ENCODE assay signal across 29 cellular contexts in genomic region chr18:6614952-6615351, GRCh38.
A peak's percentile ranks its signal among the peaks of the same experiment; 100 is the strongest.
DNase-seq lines count a peak whose midpoint lies in the region; ATAC-seq, FAIRE-seq and TF ChIP-seq lines count a peak whose summit lies in the region.
"Had no signal": no experiment of that assay in that cellular context is flagged by ENCODE, and none has a peak within 500 bp of the region (broad histone marks: within the 10 kb centered on the region; RNA-seq: fewer than 3 reads in every experiment).

No MANE protein-coding gene starts in this region.

- POLR2A ChIA-PET in RWPE1 (lab: Yijun Ruan, JAX; ENCODE audit: low non-redundant PET): no interaction called here

- peaks cover 10% of the 10 kb centered on the region for H3K9me3 Mint-ChIP-seq in osteocyte (ENCODE audit: unreplicated experiment)
- H3K9me3 Mint-ChIP-seq in mesothelial cell of epicardium: peaks cover 34% of the 10 kb centered on the region

- TF ChIP-seq CTCF in RWPE1 (conservative IDR thresholded peaks at IDR 0.05; ENCODE audit: low read depth) (no peak), bronchial epithelial cell (IDR thresholded peaks at IDR 0.05; ENCODE audit: insufficient read depth, low read length, severe bottlenecking) (no peak), osteocyte (IDR thresholded peaks at IDR 0.05) (no peak), mesothelial cell of epicardium (IDR thresholded peaks at IDR 0.05; ENCODE audit: unreplicated experiment) (no peak), dorsolateral prefrontal cortex (IDR thresholded peaks at IDR 0.05 in 54 of 56, conservative IDR thresholded peaks at IDR 0.05 in 2 of 56; ENCODE audit: low read depth in 1 of 56, partially characterized antibody in 56 of 56) (no peak)

- DNase-seq in ELR (ENCODE audit: low read depth) (peak; percentile 6), RWPE1 (ENCODE audit: low spot score) (peak; percentile 16), bronchial epithelial cell (ENCODE audit: low read depth) (peak; percentile 46), osteocyte (ENCODE audit: extremely low spot score, unreplicated experiment) (no peak), mesothelial cell of epicardium (ENCODE audit: low spot score in 2 of 2, unreplicated experiment in 2 of 2) (no peak), dorsolateral prefrontal cortex (no peak)
- DNase-seq: AML-193; CD4-positive, alpha-beta T cell; COR-L47; DMS53; GF-D8; Karpas-422; NCI-H1105 treated with DMSO at 0.1 percent for 48 hours; NCI-H146; NCI-H2029; NCI-H446; NCI-H524 treated with DMSO at 0.1 percent for 48 hours; NCI-H82; NK-92 treated with Interleukin-12 subunit alpha and Interleukin-12 subunit beta, amount 100 ng/mL, for 24 hours; PC-9; RPMI8226; SIG-M5 had no signal

- H3K4me1 Mint-ChIP-seq in osteocyte (ENCODE audit: unreplicated experiment) (peaks cover 23% of the 10 kb centered on the region), mesothelial cell of epicardium (peaks cover 19% of the 10 kb centered on the region)

- CTCF ChIA-PET in RWPE1 (lab: Yijun Ruan, JAX): no interaction called here

- H3K4me3 ChIP-seq in bronchial epithelial cell (ENCODE audit: low read depth, low read length) (no peak overlapping the region), dorsolateral prefrontal cortex (no peak overlapping the region)
- H3K4me3 ChIP-seq: A549; BLaER1 treated with 17β-estradiol and CSF1 and Interleukin-3, amounts not matched to agents 10 nM and 100 nM; PC-9 had no signal

- FAIRE-seq in bronchial epithelial cell (lab: Jason Lieb, UNC): no peak
- FAIRE-seq: A549, GM12891, GM19239 had no signal

- H3K27me3 Mint-ChIP-seq in osteocyte (ENCODE audit: unreplicated experiment) (no peaks in the 10 kb centered on the region), mesothelial cell of epicardium (ENCODE audit: low read depth) (no peaks in the 10 kb centered on the region)
- H3K27me3 Mint-ChIP-seq: CD4-positive, alpha-beta T cell had no signal

- H3K4me3 Mint-ChIP-seq in osteocyte (ENCODE audit: unreplicated experiment) (no peak overlapping the region), mesothelial cell of epicardium (no peak overlapping the region)
- H3K4me3 Mint-ChIP-seq: CD4-positive, alpha-beta T cell had no signal

- no peaks in the 10 kb centered on the region for H3K36me3 ChIP-seq in bronchial epithelial cell (ENCODE audit: control insufficient read depth, insufficient read depth, low read length)
- H3K36me3 ChIP-seq: BLaER1 treated with 17β-estradiol and CSF1 and Interleukin-3, amounts not matched to agents 10 nM and 100 nM had no signal

- H3K36me3 Mint-ChIP-seq in osteocyte (ENCODE audit: unreplicated experiment) (peaks cover 3% of the 10 kb centered on the region), mesothelial cell of epicardium (peaks cover 12% of the 10 kb centered on the region)

- intact Hi-C loops in dorsolateral prefrontal cortex (cut with DNase I): no loop called here

- no peak for ATAC-seq in HG03175 (IDR thresholded peaks at IDR 0.05; ENCODE audit: unreplicated experiment)
- ATAC-seq: A549, HCT116, SK-N-SH treated with all-trans-retinoic acid at 6 μM for 48 hours had no signal

- H3K27ac ChIP-seq in RWPE1 (no peak overlapping the region), dorsolateral prefrontal cortex (no peak overlapping the region)
- H3K27ac ChIP-seq: A549; BLaER1 treated with 17β-estradiol and CSF1 and Interleukin-3, amounts not matched to agents 10 nM and 100 nM; PC-9 had no signal

- H3K27ac Mint-ChIP-seq in osteocyte (ENCODE audit: unreplicated experiment) (peak overlapping the region; percentile 20), mesothelial cell of epicardium (no peak overlapping the region)
- H3K27ac Mint-ChIP-seq: CD4-positive, alpha-beta T cell had no signal

- H3K27me3 ChIP-seq in bronchial epithelial cell (ENCODE audit: control insufficient read depth, insufficient read depth, low read length) (no peaks in the 10 kb centered on the region), dorsolateral prefrontal cortex (peaks cover 0 to 7% (median 0%) of the 10 kb centered on the region in 45 donors)
- H3K27me3 ChIP-seq: BLaER1 treated with 17β-estradiol and CSF1 and Interleukin-3, amounts not matched to agents 10 nM and 100 nM had no signal

Comparison
In these comparisons a context has a peak if more than half of its experiments do, and no peak if none do; other contexts are left out.
1. DNase-seq: peak in ELR (single experiment), RWPE1 (single experiment) and bronchial epithelial cell (single experiment); none in osteocyte (single experiment), mesothelial cell of epicardium (0 of 2) and dorsolateral prefrontal cortex (0 of 10).